ENCODE assay signal across 8 cellular contexts in genomic region chr17:63838586-63839184, GRCh38. TPM values are rescaled to one million over a fixed set of nuclear protein-coding genes. Genes with fewer than 3 reads are reported as not detected.
A peak's percentile ranks its signal among the peaks of the same experiment; 100 is the strongest.
DNase-seq lines count a peak whose midpoint lies in the region; ATAC-seq and TF ChIP-seq lines count a peak whose summit lies in the region.

No MANE protein-coding gene starts in this region.

- no peak overlapping the region for H3K14ac ChIP-seq in mesenchymal stem cell (ENCODE audit: low read length in 2 of 2)

- H3K9me3 ChIP-seq in Loucy (ENCODE audit: insufficient read depth, low read depth, low read length) (no peaks in the 10 kb centered on the region), colonic mucosa (no peaks in the 10 kb centered on the region), mesenchymal stem cell (ENCODE audit: control insufficient read depth, low read length) (no peaks in the 10 kb centered on the region)

- intact Hi-C loops in CD14-positive monocyte (cut with micrococcal nuclease): no loop called here
- intact Hi-C loops in colonic mucosa (cut with DNase I): loop anchor here (10.0 kb wide), 1 partner anchor 214 kb away; the partner anchor contains the start of gene MAP3K3

- no peak overlapping the region for H2AK5ac ChIP-seq in mesenchymal stem cell (ENCODE audit: low read length, severe bottlenecking)

- no peak overlapping the region for H4K8ac ChIP-seq in mesenchymal stem cell (ENCODE audit: low read length)

- H3K27me3 Mint-ChIP-seq in CD14-positive monocyte (ENCODE audit: low read depth in 3 of 3): peaks cover 0 to 3% (median 1%) of the 10 kb centered on the region in 3 donors

- H3K79me2 ChIP-seq in Loucy (ENCODE audit: insufficient read depth, low read length): peaks cover 85% of the 10 kb centered on the region

- peak overlapping the region in 4 of 7 donors; percentile 50 to 73 (median 70) for H3K27ac Mint-ChIP-seq in CD14-positive monocyte

- no peaks in the 10 kb centered on the region for H3K27me3 ChIP-seq in Loucy (ENCODE audit: insufficient read depth, low read length, poor library complexity, severe bottlenecking)
- H3K27me3 ChIP-seq in colonic mucosa: no peaks in the 10 kb centered on the region
- no peaks in the 10 kb centered on the region for H3K27me3 ChIP-seq in mesenchymal stem cell (ENCODE audit: control insufficient read depth in 1 of 2, insufficient read depth in 1 of 2, low read length in 2 of 2)

- H3K4me3 Mint-ChIP-seq in CD14-positive monocyte: no peak overlapping the region

- TF ChIP-seq CTCF in CD14-positive monocyte (IDR thresholded peaks at IDR 0.05) (no peak), Loucy (conservative IDR thresholded peaks at IDR 0.05; ENCODE audit: low read length) (no peak), colonic mucosa (IDR thresholded peaks at IDR 0.05) (no peak)

- H3K4me2 ChIP-seq in Loucy (ENCODE audit: low read depth, low read length, poor library complexity, severe bottlenecking) (peak overlapping the region; percentile 85), mesenchymal stem cell (ENCODE audit: low read length, poor library complexity, severe bottlenecking) (no peak overlapping the region)

- H4K20me1 ChIP-seq in Loucy (ENCODE audit: insufficient read depth, low read length, poor library complexity, severe bottlenecking): peaks cover 40% of the 10 kb centered on the region

- ATAC-seq in HG02885 (IDR thresholded peaks at IDR 0.05; ENCODE audit: poor library complexity, unreplicated experiment) (no peak), GM18517 (IDR thresholded peaks at IDR 0.05; ENCODE audit: unreplicated experiment) (no peak)

- H3K9ac ChIP-seq in Loucy (ENCODE audit: low read depth, low read length, poor library complexity, severe bottlenecking): peak overlapping the region; percentile 97
- peak overlapping the region; percentile 28 to 59 for H3K9ac ChIP-seq in colonic mucosa (ENCODE audit: low read depth in 2 of 2, low read length in 2 of 2)
- H3K9ac ChIP-seq in mesenchymal stem cell (ENCODE audit: low read length): peak overlapping the region; percentile 77

- H2BK12ac ChIP-seq in mesenchymal stem cell (ENCODE audit: low read length in 2 of 2): no peak overlapping the region

- H3K36me3 Mint-ChIP-seq in CD14-positive monocyte: peaks cover 25 to 40% of the 10 kb centered on the region in 2 donors

- peaks cover 37% of the 10 kb centered on the region for H3K79me1 ChIP-seq in mesenchymal stem cell (replicated peaks; ENCODE audit: low read length, poor library complexity, severe bottlenecking)

- DNase-seq in CD14-positive monocyte (ENCODE audit: low spot score) (no peak), colonic mucosa (peak; percentile 72), mesenchymal stem cell (peak; percentile 20), D341Med (ENCODE audit: low spot score) (no peak)

- H3F3A ChIP-seq in Loucy (ENCODE audit: low read depth): peaks cover 3% of the 10 kb centered on the region; the same call in 1 of the 2 replicates

- H2AFZ ChIP-seq in Loucy (ENCODE audit: low read length) (no peak overlapping the region), mesenchymal stem cell (ENCODE audit: low read depth, low read length) (no peak overlapping the region)

- H3K27ac ChIP-seq in colonic mucosa (peak overlapping the region; percentile 30), mesenchymal stem cell (ENCODE audit: low read length, poor library complexity, severe bottlenecking) (no peak overlapping the region), urinary bladder (ENCODE audit: low read depth) (peak overlapping the region; percentile 62)

- H3K4me1 ChIP-seq in Loucy (ENCODE audit: insufficient read depth, low read length, poor library complexity, severe bottlenecking) (peaks cover 42% of the 10 kb centered on the region), colonic mucosa (peaks cover 19% of the 10 kb centered on the region), mesenchymal stem cell (ENCODE audit: control insufficient read depth, insufficient read depth, low read depth, low read length) (peaks cover 35% of the 10 kb centered on the region), urinary bladder (ENCODE audit: insufficient read depth) (no peaks in the 10 kb centered on the region)

- peak overlapping the region in 1 of 2 experiments; percentile 27 for H3K23ac ChIP-seq in mesenchymal stem cell (ENCODE audit: low read length in 2 of 2)

- H3K9me2 ChIP-seq in Loucy (replicated peaks; ENCODE audit: low read depth, low read length): no peaks in the 10 kb centered on the region

- H2BK120ac ChIP-seq in mesenchymal stem cell (ENCODE audit: low read depth, low read length): no peak overlapping the region

- WGBS in mesenchymal stem cell: 76% methylated on average over 7 of the region's 7 CpGs
- 21% methylated on average over 7 of the region's 7 CpGs for WGBS in urinary bladder

- peaks cover 51% of the 10 kb centered on the region for H3K4me1 Mint-ChIP-seq in CD14-positive monocyte

- H2BK5ac ChIP-seq in mesenchymal stem cell (ENCODE audit: low read depth, low read length, poor library complexity, severe bottlenecking): no peak overlapping the region

- H2BK15ac ChIP-seq in mesenchymal stem cell (ENCODE audit: low read depth, poor library complexity, severe bottlenecking): no peak overlapping the region

- peak overlapping the region in 1 of 2 experiments; percentile 63 for H3K18ac ChIP-seq in mesenchymal stem cell (ENCODE audit: low read depth in 1 of 2, low read length in 2 of 2)

- H3K9me3 Mint-ChIP-seq in CD14-positive monocyte: no peaks in the 10 kb centered on the region

- peak overlapping the region; percentile 54 for H4K91ac ChIP-seq in mesenchymal stem cell (ENCODE audit: low read length)

- peak overlapping the region; percentile 89 for H3K4me3 ChIP-seq in Loucy (ENCODE audit: low read length, poor library complexity, severe bottlenecking)
- no peak overlapping the region for H3K4me3 ChIP-seq in colonic mucosa
- peak overlapping the region in 1 of 2 experiments; percentile 60 for H3K4me3 ChIP-seq in mesenchymal stem cell (ENCODE audit: insufficient read depth in 1 of 2, low read depth in 1 of 2, low read length in 2 of 2)
- no peak overlapping the region for H3K4me3 ChIP-seq in urinary bladder (ENCODE audit: low read depth, low read length)

- H3K4ac ChIP-seq in mesenchymal stem cell (ENCODE audit: low read depth in 1 of 2, low read length in 2 of 2): no peak overlapping the region

- H3K36me3 ChIP-seq in Loucy (ENCODE audit: insufficient read depth, low read length) (peaks cover 21% of the 10 kb centered on the region; the same call in 1 of the 2 replicates), colonic mucosa (peaks cover 4% of the 10 kb centered on the region), mesenchymal stem cell (ENCODE audit: control insufficient read depth in 1 of 2, insufficient read depth in 2 of 2, low read depth in 1 of 2, low read length in 2 of 2) (peaks cover 38 to 43% of the 10 kb centered on the region in 2 experiments), urinary bladder (ENCODE audit: insufficient read depth) (no peaks in the 10 kb centered on the region)

RNA-seq across cellular contexts. Expression of gene SMARCD2, which starts 3.8 kb away (rescaled TPM):
- 10 to 100 TPM; 60.2 to 77.9 TPM for polyA plus RNA-seq in CD14-positive monocyte
- 100 to 1,000 TPM in 1 of 2 donors, 10 to 100 TPM in 1; 77.2 to 124 TPM for total RNA-seq in colonic mucosa
- polyA plus RNA-seq in mesenchymal stem cell (2013, experiment 1 of 2): 28.6 TPM
- polyA plus RNA-seq in mesenchymal stem cell (2013, experiment 2 of 2): 27.5 TPM
- 58.1 TPM for total RNA-seq in urinary bladder
- polyA plus RNA-seq in urinary bladder: 95.0 TPM

RNA-seq across cellular contexts. Expression of gene FTSJ3, which starts 11.2 kb away (rescaled TPM):
- 10 to 100 TPM in 1 of 2 donors, 1 to 10 TPM in 1; 9.2 to 15.0 TPM for polyA plus RNA-seq in CD14-positive monocyte
- 10 to 100 TPM; 25.4 to 44.6 TPM for total RNA-seq in colonic mucosa
- 27.8 TPM for polyA plus RNA-seq in mesenchymal stem cell (2013, experiment 1 of 2)
- 28.3 TPM for polyA plus RNA-seq in mesenchymal stem cell (2013, experiment 2 of 2)
- 27.1 TPM for total RNA-seq in urinary bladder
- 38.0 TPM for polyA plus RNA-seq in urinary bladder

RNA-seq across cellular contexts. Expression of gene PSMC5, which starts 11.5 kb away (rescaled TPM):
- polyA plus RNA-seq in CD14-positive monocyte: 10 to 100 TPM; 82.8 to 88.3 TPM
- 100 to 1,000 TPM in 1 of 2 donors, 10 to 100 TPM in 1; 86.1 to 138 TPM for total RNA-seq in colonic mucosa
- 84.6 TPM for polyA plus RNA-seq in mesenchymal stem cell (2013, experiment 1 of 2)
- polyA plus RNA-seq in mesenchymal stem cell (2013, experiment 2 of 2): 82.9 TPM
- total RNA-seq in urinary bladder: 25.2 TPM
- 183 TPM for polyA plus RNA-seq in urinary bladder

RNA-seq across cellular contexts. Expression of gene CSH2, which starts 34.8 kb away (rescaled TPM):
- polyA plus RNA-seq in CD14-positive monocyte (not detected), urinary bladder (not detected)
- total RNA-seq in colonic mucosa (not detected), urinary bladder (not detected)
- polyA plus RNA-seq in mesenchymal stem cell (2013, experiment 1 of 2): not detected
- polyA plus RNA-seq in mesenchymal stem cell (2013, experiment 2 of 2): not detected

RNA-seq across cellular contexts. Expression of gene GH2, which starts 43.1 kb away (rescaled TPM):
- polyA plus RNA-seq in CD14-positive monocyte (not detected), urinary bladder (not detected)
- total RNA-seq in colonic mucosa (not detected), urinary bladder (not detected)
- polyA plus RNA-seq in mesenchymal stem cell (2013, experiment 1 of 2): not detected
- polyA plus RNA-seq in mesenchymal stem cell (2013, experiment 2 of 2): not detected

Comparison
In these comparisons a context has a peak if more than half of its experiments do, and no peak if none do; other contexts are left out.
1. DNase-seq: peak in colonic mucosa (single experiment) and mesenchymal stem cell (single experiment); none in CD14-positive monocyte (single experiment) and D341Med (single experiment).
2. H3K9ac ChIP-seq: peak in every context shown above with its lines; median percentile 97 in Loucy; 77 in mesenchymal stem cell; 44 in colonic mucosa.